ENCODE assay signal across 1 cellular context in genomic region chr6:25706314-25707014, GRCh38.
TF ChIP-seq lines count a peak whose summit lies in the region.

No MANE protein-coding gene starts in this region.

TF ChIP-seq in GM23338, 12 proteins besides CTCF, POLR2A, EP300 and RAD21 (continued from another document):
- TF ChIP-seq ZNF462 (CRISPR knock-in tag; IDR thresholded peaks at IDR 0.05): no peak
- no peak for TF ChIP-seq CREB1 (CRISPR knock-in tag; IDR thresholded peaks at IDR 0.05; ENCODE audit: low read depth)
- no peak for TF ChIP-seq JUNB (IDR thresholded peaks at IDR 0.05; ENCODE audit: unreplicated experiment)
- TF ChIP-seq REST (IDR thresholded peaks at IDR 0.05; ENCODE audit: unreplicated experiment): no peak
TF ChIP-seq in GM23338: peak in this region for 0.
